Comparison of ENCODE assay signal across 15 cellular contexts in genomic region chr2:177549171-177549570, GRCh38.
DNase-seq lines count a peak whose midpoint lies in the region; ATAC-seq, FAIRE-seq and TF ChIP-seq lines count a peak whose summit lies in the region.
"Had no signal": no experiment of that assay in that cellular context is flagged by ENCODE, and none has a peak within 500 bp of the region (broad histone marks: within the 10 kb centered on the region; RNA-seq: fewer than 3 reads in every experiment).

No MANE protein-coding gene starts in this region.

- H3K18ac ChIP-seq in neuronal stem cell (ENCODE audit: low read length), result no peak overlapping the region

- TF ChIP-seq CTCF in cardiac muscle cell (IDR thresholded peaks at IDR 0.05; ENCODE audit: low read depth, low read length) (no peak), heart right ventricle (IDR thresholded peaks at IDR 0.05) (no peak), endothelial cell of umbilical vein (IDR thresholded peaks at IDR 0.05; ENCODE audit: extremely low read depth in 1 of 2, insufficient read depth in 1 of 2, low read depth in 1 of 2, low read length in 2 of 2) (no peak), smooth muscle cell (IDR thresholded peaks at IDR 0.05; ENCODE audit: borderline replicate concordance, insufficient read depth, poor library complexity, severe bottlenecking) (no peak)

- no peak overlapping the region for H2AFZ ChIP-seq in endothelial cell of umbilical vein (ENCODE audit: low read depth, low read length)
- H2AFZ ChIP-seq in smooth muscle cell (ENCODE audit: low read depth), result no peak overlapping the region
- H2AFZ ChIP-seq in neuronal stem cell (ENCODE audit: low read length), result no peak overlapping the region

- ATAC-seq in heart right ventricle (no peak), GM19351 (IDR thresholded peaks at IDR 0.05; ENCODE audit: unreplicated experiment) (no peak)

- H3K4me2 ChIP-seq in endothelial cell of umbilical vein (ENCODE audit: insufficient read depth, low read length) (no peak overlapping the region), smooth muscle cell (no peak overlapping the region), neuronal stem cell (ENCODE audit: insufficient read depth, low read length, poor library complexity, severe bottlenecking) (no peak overlapping the region)

- H3K79me2 ChIP-seq in endothelial cell of umbilical vein (ENCODE audit: control insufficient read depth, insufficient read depth, low read length) (no peaks in the 10 kb centered on the region), smooth muscle cell (ENCODE audit: low read depth) (no peaks in the 10 kb centered on the region)

- H2BK120ac ChIP-seq in neuronal stem cell (ENCODE audit: low read depth, low read length), result no peak overlapping the region

- H3K14ac ChIP-seq in neuronal stem cell (ENCODE audit: low read length), result no peak overlapping the region

- H4K8ac ChIP-seq in neuronal stem cell (ENCODE audit: low read depth, low read length), result no peak overlapping the region

- no peak overlapping the region for H2BK12ac ChIP-seq in neuronal stem cell (ENCODE audit: low read length)

- H3K4ac ChIP-seq in neuronal stem cell (ENCODE audit: low read length), result no peak overlapping the region

- no TSS peak for BruUV-seq in endothelial cell of umbilical vein (replicated peaks; lab: Mats Ljungman, UMichigan)

- peak overlapping the region in 1 of 7 donors; percentile 32 for H3K4me3 Mint-ChIP-seq in CD8-positive, alpha-beta memory T cell
- H3K4me3 Mint-ChIP-seq: B cell had no signal

- DNase-seq in cardiac muscle cell (ENCODE audit: low read depth in 1 of 2, low spot score in 1 of 2) (peak in 1 of 2 donors; percentile 32), heart right ventricle (no peak), endothelial cell of umbilical vein (ENCODE audit: low read depth, low spot score) (no peak), smooth muscle cell (lab: John Stamatoyannopoulos, UW; ENCODE audit: unreplicated experiment) (no peak), neuronal stem cell (ENCODE audit: low spot score) (no peak)
- no peak for DNase-seq in CD8-positive, alpha-beta memory T cell
- DNase-seq: NCI-H1048, NCI-H1436 treated with DMSO at 0.1 percent for 48 hours, NCI-H510A, SHP77 had no signal

- H3K4me1 ChIP-seq in cardiac muscle cell (ENCODE audit: low read depth), result peaks cover 13% of the 10 kb centered on the region
- peaks cover 0 to 17% (median 9%) of the 10 kb centered on the region in 9 donors for H3K4me1 ChIP-seq in heart right ventricle
- peaks cover 43% of the 10 kb centered on the region for H3K4me1 ChIP-seq in endothelial cell of umbilical vein (ENCODE audit: control insufficient read depth, extremely low read depth, insufficient read depth, low read length)
- peaks cover 4% of the 10 kb centered on the region for H3K4me1 ChIP-seq in smooth muscle cell (ENCODE audit: low read depth)
- peaks cover 0 to 3% of the 10 kb centered on the region in 2 donors for H3K4me1 ChIP-seq in neuronal stem cell (ENCODE audit: control insufficient read depth in 2 of 2, insufficient read depth in 1 of 2, low read depth in 1 of 2, low read length in 2 of 2)
- H3K4me1 ChIP-seq in CD8-positive, alpha-beta memory T cell (ENCODE audit: insufficient read depth, low read length), result peaks cover 5% of the 10 kb centered on the region

- H3K79me1 ChIP-seq in neuronal stem cell (ENCODE audit: low read depth, low read length), result no peaks in the 10 kb centered on the region

- CTCF ChIA-PET in endothelial cell of umbilical vein (lab: Charles Lee), result interaction anchor here (1.8 kb wide), 1 partner anchor 13 kb away, joined by 4 read pairs; no protein-coding TSS in a partner anchor
- CTCF ChIA-PET in CD8-positive, alpha-beta memory T cell (lab: Charles Lee), result no interaction called here

- peaks cover 0 to 4% (median 0%) of the 10 kb centered on the region in 5 donors for H3K9me3 Mint-ChIP-seq in CD8-positive, alpha-beta memory T cell

- peaks cover 0 to 8% (median 3%) of the 10 kb centered on the region in 3 donors for H3K36me3 Mint-ChIP-seq in CD8-positive, alpha-beta memory T cell

- H3K27me3 Mint-ChIP-seq in CD8-positive, alpha-beta memory T cell, result peaks cover 0 to 7% of the 10 kb centered on the region in 2 donors
- H3K27me3 Mint-ChIP-seq: B cell had no signal

- peak; percentile 98 for FAIRE-seq in TTC549 (lab: Jason Lieb, UNC)
- no peak for FAIRE-seq in endothelial cell of umbilical vein (lab: Jason Lieb, UNC)
- FAIRE-seq: H1 had no signal

- intact Hi-C loops in heart right ventricle (cut with DNase I), result loop anchor here in 2 of 10 donors (5.0 kb wide), 2 partner anchors 58 to 68 kb away; a partner anchor contains a TSS
- intact Hi-C loops in endothelial cell of umbilical vein (cut with micrococcal nuclease), result no loop called here

- H4K91ac ChIP-seq in neuronal stem cell (ENCODE audit: low read depth, low read length, poor library complexity), result no peak overlapping the region

- peaks cover 9 to 20% (median 13%) of the 10 kb centered on the region in 3 donors for H3K4me1 Mint-ChIP-seq in CD8-positive, alpha-beta memory T cell

- H3K9ac ChIP-seq in endothelial cell of umbilical vein (replicated peaks; ENCODE audit: extremely low read depth, insufficient read depth, low read length) (peak overlapping the region; percentile 12), smooth muscle cell (ENCODE audit: low read depth) (no peak overlapping the region), neuronal stem cell (ENCODE audit: low read depth, low read length, poor library complexity) (no peak overlapping the region)

- no peak overlapping the region for H2AK5ac ChIP-seq in neuronal stem cell (ENCODE audit: low read depth, low read length)

- H3K27me3 ChIP-seq in cardiac muscle cell (no peaks in the 10 kb centered on the region), heart right ventricle (no peaks in the 10 kb centered on the region), endothelial cell of umbilical vein (ENCODE audit: control insufficient read depth in 2 of 2, insufficient read depth in 2 of 2, low read length in 2 of 2) (no peaks in the 10 kb centered on the region), smooth muscle cell (ENCODE audit: low read depth) (no peaks in the 10 kb centered on the region), neuronal stem cell (ENCODE audit: control insufficient read depth in 3 of 3, insufficient read depth in 3 of 3, low read depth in 1 of 3, low read length in 3 of 3) (no peaks in the 10 kb centered on the region)
- H3K27me3 ChIP-seq in CD8-positive, alpha-beta memory T cell (ENCODE audit: insufficient read depth, low read length, poor library complexity, severe bottlenecking), result no peaks in the 10 kb centered on the region

- no peaks in the 10 kb centered on the region for H4K20me1 ChIP-seq in endothelial cell of umbilical vein (replicated peaks; ENCODE audit: control insufficient read depth, extremely low read depth, insufficient read depth, low read length)
- H4K20me1 ChIP-seq in smooth muscle cell (ENCODE audit: low read depth), result no peaks in the 10 kb centered on the region

- H3K27ac ChIP-seq in cardiac muscle cell (peak overlapping the region; percentile 42), heart right ventricle (no peak overlapping the region), endothelial cell of umbilical vein (ENCODE audit: insufficient read depth, low read depth, low read length) (peak overlapping the region; percentile 86), smooth muscle cell (ENCODE audit: low read depth) (peak overlapping the region; percentile 18), neuronal stem cell (replicated peaks; ENCODE audit: low read length) (no peak overlapping the region)
- no peak overlapping the region for H3K27ac ChIP-seq in CD8-positive, alpha-beta memory T cell (ENCODE audit: low read depth, low read length)
- H3K27ac ChIP-seq: 22Rv1 had no signal

- H3F3A ChIP-seq in smooth muscle cell (ENCODE audit: low read depth), result peaks cover 4% of the 10 kb centered on the region

- POLR2A ChIA-PET in endothelial cell of umbilical vein (lab: Charles Lee), result no interaction called here
- POLR2A ChIA-PET in CD8-positive, alpha-beta memory T cell (lab: Charles Lee), result no interaction called here

- H3K9me3 ChIP-seq in cardiac muscle cell (ENCODE audit: low read depth) (no peaks in the 10 kb centered on the region), heart right ventricle (no peaks in the 10 kb centered on the region), endothelial cell of umbilical vein (replicated peaks; ENCODE audit: control insufficient read depth, insufficient read depth, low read length) (no peaks in the 10 kb centered on the region), smooth muscle cell (replicated peaks; ENCODE audit: low read depth) (peaks cover 4% of the 10 kb centered on the region), neuronal stem cell (replicated peaks in 1 of 2; ENCODE audit: control insufficient read depth in 2 of 2, insufficient read depth in 1 of 2, low read depth in 1 of 2, low read length in 2 of 2) (peaks cover 2 to 16% of the 10 kb centered on the region in 2 donors)
- no peaks in the 10 kb centered on the region for H3K9me3 ChIP-seq in CD8-positive, alpha-beta memory T cell (ENCODE audit: low read length)

- no peaks in the 10 kb centered on the region for H3K9me1 ChIP-seq in endothelial cell of umbilical vein (replicated peaks; ENCODE audit: control insufficient read depth, extremely low read depth, insufficient read depth, low read length)

- H3K36me3 ChIP-seq in cardiac muscle cell (no peaks in the 10 kb centered on the region), heart right ventricle (no peaks in the 10 kb centered on the region), endothelial cell of umbilical vein (ENCODE audit: control insufficient read depth in 2 of 2, extremely low read depth in 1 of 2, insufficient read depth in 2 of 2, low read length in 2 of 2) (no peaks in the 10 kb centered on the region), smooth muscle cell (ENCODE audit: low read depth) (no peaks in the 10 kb centered on the region), neuronal stem cell (replicated peaks in 1 of 2; ENCODE audit: control insufficient read depth in 2 of 2, insufficient read depth in 2 of 2, low read length in 2 of 2) (no peaks in the 10 kb centered on the region)
- H3K36me3 ChIP-seq in CD8-positive, alpha-beta memory T cell (ENCODE audit: insufficient read depth, low read length), result no peaks in the 10 kb centered on the region

- H3K4me3 ChIP-seq in cardiac muscle cell, result no peak overlapping the region
- H3K4me3 ChIP-seq in heart right ventricle, result no peak overlapping the region
- H3K4me3 ChIP-seq in endothelial cell of umbilical vein (replicated peaks in 1 of 3; ENCODE audit: insufficient read depth in 1 of 3, low read depth in 1 of 3, low read length in 3 of 3), result no peak overlapping the region
- no peak overlapping the region for H3K4me3 ChIP-seq in smooth muscle cell
- H3K4me3 ChIP-seq in neuronal stem cell (ENCODE audit: low read length in 2 of 2), result no peak overlapping the region
- no peak overlapping the region for H3K4me3 ChIP-seq in CD8-positive, alpha-beta memory T cell (ENCODE audit: low read length)

- peak overlapping the region in 1 of 8 donors; percentile 65 for H3K27ac Mint-ChIP-seq in CD8-positive, alpha-beta memory T cell
- H3K27ac Mint-ChIP-seq: B cell had no signal

- no peak overlapping the region for H2BK15ac ChIP-seq in neuronal stem cell (ENCODE audit: low read length)

- dilution Hi-C loops in endothelial cell of umbilical vein (cut with MboI; ENCODE audit: extremely low pct_ligation_motif_present, low sequenced_read_pairs), result no loop called here

- TF ChIP-seq POLR2A in endothelial cell of umbilical vein (IDR thresholded peaks at IDR 0.05; ENCODE audit: low read depth, low read length), result no peak

- H3K23ac ChIP-seq in neuronal stem cell (ENCODE audit: low read depth, low read length, poor library complexity), result no peak overlapping the region

- no peak overlapping the region for H2BK5ac ChIP-seq in neuronal stem cell (ENCODE audit: low read length)

Comparison
In these comparisons a context has a peak if more than half of its experiments do, and no peak if none do; other contexts are left out.
1. H3K27ac ChIP-seq: peak in cardiac muscle cell (single experiment), endothelial cell of umbilical vein (single experiment) and smooth muscle cell (single experiment); none in heart right ventricle (0 of 10), neuronal stem cell (single experiment) and CD8-positive, alpha-beta memory T cell (single experiment).